ENCODE assay signal across 17 cellular contexts in genomic region chr1:116770625-116771024, GRCh38. TPM values are rescaled to one million over a fixed set of nuclear protein-coding genes. Genes with fewer than 3 reads are reported as not detected.
DNase-seq lines count a peak whose midpoint lies in the region; ATAC-seq and TF ChIP-seq lines count a peak whose summit lies in the region.
"Had no signal": no experiment of that assay in that cellular context is flagged by ENCODE, and none has a peak within 500 bp of the region (broad histone marks: within the 10 kb centered on the region; RNA-seq: fewer than 3 reads in every experiment).

No MANE protein-coding gene starts in this region.

- ATAC-seq in effector memory CD8-positive, alpha-beta T cell (replicated peaks), result peak; percentile 37

- H3K27me3 Mint-ChIP-seq in CD4-positive, alpha-beta memory T cell, result no peaks in the 10 kb centered on the region
- H3K27me3 Mint-ChIP-seq in activated CD4-positive, alpha-beta memory T cell treated with anti-CD3 and anti-CD28 coated beads for 36 hours, result no peaks in the 10 kb centered on the region
- no peaks in the 10 kb centered on the region for H3K27me3 Mint-ChIP-seq in effector memory CD8-positive, alpha-beta T cell

- CTCF ChIA-PET in CD4-positive, alpha-beta memory T cell (lab: Charles Lee; ENCODE audit: partially characterized antibody), result interaction anchor here (0.9 to 15.3 kb wide), 8 partner anchors 12 to 46 kb away, joined by 4 to 276 read pairs (median 34); partner anchors contain the start of gene CD2
- CTCF ChIA-PET in activated CD4-positive, alpha-beta memory T cell treated with anti-CD3 and anti-CD28 coated beads for 36 hours (lab: Charles Lee), result interaction anchor here (1.2 to 10.8 kb wide), 6 partner anchors 10 to 111 kb away, joined by 4 to 181 read pairs (median 14); partner anchors contain the start of gene CD2
- CTCF ChIA-PET in A673 (lab: Charles Lee), result no interaction called here

- H3K9me3 ChIP-seq in BLaER1 treated with 17β-estradiol and CSF1 and Interleukin-3, amounts not matched to agents 10 nM and 100 nM (replicated peaks in 1 of 11), result peaks cover 25 to 42% (median 33%) of the 10 kb centered on the region in 11 experiments
- no peaks in the 10 kb centered on the region for H3K9me3 ChIP-seq in CD4-positive, alpha-beta memory T cell (ENCODE audit: control insufficient read depth in 1 of 2, low read length in 2 of 2)
- peaks cover 6% of the 10 kb centered on the region for H3K9me3 ChIP-seq in A673 (ENCODE audit: low read depth, low read length, poor library complexity, severe bottlenecking)
- H3K9me3 ChIP-seq: MG63 had no signal

- no peak overlapping the region for H3K4me3 ChIP-seq in BLaER1 treated with 17β-estradiol and CSF1 and Interleukin-3, amounts not matched to agents 10 nM and 100 nM
- H3K4me3 ChIP-seq in CD4-positive, alpha-beta memory T cell (ENCODE audit: low read length in 2 of 2), result peak overlapping the region in 1 of 2 donors; percentile 11
- no peak overlapping the region for H3K4me3 ChIP-seq in A673 (ENCODE audit: low read depth, low read length, poor library complexity, severe bottlenecking)
- H3K4me3 ChIP-seq: MG63, tibial nerve had no signal

- peaks cover 43 to 44% of the 10 kb centered on the region in 2 donors for H3K36me3 Mint-ChIP-seq in CD4-positive, alpha-beta memory T cell
- peaks cover 84% of the 10 kb centered on the region for H3K36me3 Mint-ChIP-seq in activated CD4-positive, alpha-beta memory T cell treated with anti-CD3 and anti-CD28 coated beads for 36 hours
- peaks cover 74% of the 10 kb centered on the region for H3K36me3 Mint-ChIP-seq in effector memory CD8-positive, alpha-beta T cell (ENCODE audit: insufficient read depth)

- peak overlapping the region; percentile 97 to 99 (median 98) for H3K27ac Mint-ChIP-seq in CD4-positive, alpha-beta memory T cell
- H3K27ac Mint-ChIP-seq in activated CD4-positive, alpha-beta memory T cell treated with anti-CD3 and anti-CD28 coated beads for 36 hours, result peak overlapping the region; percentile 99
- peak overlapping the region; percentile 96 to 97 for H3K27ac Mint-ChIP-seq in effector memory CD8-positive, alpha-beta T cell
- H3K27ac Mint-ChIP-seq: H9 had no signal

- peak overlapping the region; percentile 0 to 94 (median 79) for H3K4me3 Mint-ChIP-seq in CD4-positive, alpha-beta memory T cell
- peak overlapping the region; percentile 99 for H3K4me3 Mint-ChIP-seq in activated CD4-positive, alpha-beta memory T cell treated with anti-CD3 and anti-CD28 coated beads for 36 hours
- peak overlapping the region; percentile 64 to 68 for H3K4me3 Mint-ChIP-seq in effector memory CD8-positive, alpha-beta T cell
- H3K4me3 Mint-ChIP-seq: H9 had no signal

- peaks cover 0 to 7% (median 0%) of the 10 kb centered on the region in 11 experiments; a peak in 1 of 22 replicates for H3K36me3 ChIP-seq in BLaER1 treated with 17β-estradiol and CSF1 and Interleukin-3, amounts not matched to agents 10 nM and 100 nM
- H3K36me3 ChIP-seq in CD4-positive, alpha-beta memory T cell (ENCODE audit: insufficient read depth, low read length), result peaks cover 26% of the 10 kb centered on the region
- no peaks in the 10 kb centered on the region for H3K36me3 ChIP-seq in A673 (ENCODE audit: insufficient read depth, low read length, poor library complexity, severe bottlenecking)
- H3K36me3 ChIP-seq: MG63, tibial nerve had no signal

- no peak for TF ChIP-seq CTCF in A673 (conservative IDR thresholded peaks at IDR 0.05; ENCODE audit: low read depth, low read length)

- intact Hi-C loops in CD4-positive, alpha-beta memory T cell (cut with micrococcal nuclease), result loop anchor here (1.0 kb wide), 1 partner anchor 8 kb away; no protein-coding TSS in a partner anchor
- intact Hi-C loops in activated CD4-positive, alpha-beta memory T cell treated with anti-CD3 and anti-CD28 coated beads for 36 hours (cut with micrococcal nuclease), result no loop called here
- intact Hi-C loops in A673 (cut with micrococcal nuclease; ENCODE audit: unreplicated experiment), result no loop called here

- no TSS peak for BruUV-seq in A673 (replicated peaks; lab: Mats Ljungman, UMichigan)

- DNase-seq in CD4-positive, alpha-beta memory T cell, result peak in 2 of 5 donors; percentile 42 to 62
- DNase-seq in activated CD4-positive, alpha-beta memory T cell treated with anti-CD3 and anti-CD28 coated beads for 36 hours, result peak; percentile 47
- DNase-seq in effector memory CD8-positive, alpha-beta T cell, result no peak
- no peak for DNase-seq in A673 (ENCODE audit: low spot score)
- no peak for DNase-seq in COLO829 (ENCODE audit: low spot score)
- DNase-seq in NCI-H2196 (lab: John Stamatoyannopoulos, UW; ENCODE audit: unreplicated experiment), result no peak
- DNase-seq: DMS79, H9, MG63, NCI-H1694, NCI-H510A treated with DMSO at 0.1 percent for 48 hours, T-helper 9 cell had no signal

- peaks cover 24 to 44% (median 36%) of the 10 kb centered on the region in 10 experiments for H3K4me1 ChIP-seq in BLaER1 treated with 17β-estradiol and CSF1 and Interleukin-3, amounts not matched to agents 10 nM and 100 nM
- H3K4me1 ChIP-seq in CD4-positive, alpha-beta memory T cell (ENCODE audit: insufficient read depth, low read length), result peaks cover 77% of the 10 kb centered on the region
- H3K4me1 ChIP-seq in A673 (ENCODE audit: insufficient read depth, low read length, poor library complexity, severe bottlenecking), result no peaks in the 10 kb centered on the region
- H3K4me1 ChIP-seq: tibial nerve had no signal

- H3K27ac ChIP-seq in BLaER1 treated with 17β-estradiol and CSF1 and Interleukin-3, amounts not matched to agents 10 nM and 100 nM, result no peak overlapping the region
- peak overlapping the region; percentile 88 for H3K27ac ChIP-seq in CD4-positive, alpha-beta memory T cell (ENCODE audit: low read depth, low read length)
- H3K27ac ChIP-seq in A673 (ENCODE audit: low read depth, low read length, poor library complexity, severe bottlenecking), result no peak overlapping the region
- H3K27ac ChIP-seq: tibial nerve had no signal

- peaks cover 66 to 80% (median 72%) of the 10 kb centered on the region in 4 donors for H3K4me1 Mint-ChIP-seq in CD4-positive, alpha-beta memory T cell
- H3K4me1 Mint-ChIP-seq in activated CD4-positive, alpha-beta memory T cell treated with anti-CD3 and anti-CD28 coated beads for 36 hours (ENCODE audit: low read depth), result peaks cover 85% of the 10 kb centered on the region
- H3K4me1 Mint-ChIP-seq in effector memory CD8-positive, alpha-beta T cell (ENCODE audit: low read depth in 2 of 2), result peaks cover 62 to 75% of the 10 kb centered on the region in 2 donors

- POLR2A ChIA-PET in CD4-positive, alpha-beta memory T cell (lab: Charles Lee; ENCODE audit: partially characterized antibody), result interaction anchor here (0.7 to 33.0 kb wide), 14 partner anchors 8 to 643 kb away, joined by 3 to 1832 read pairs (median 9); partner anchors contain the start of genes CD2 and TTF2
- POLR2A ChIA-PET in activated CD4-positive, alpha-beta memory T cell treated with anti-CD3 and anti-CD28 coated beads for 36 hours (lab: Charles Lee), result interaction anchor here (0.5 to 19.5 kb wide), 11 partner anchors 8 to 292 kb away, joined by 3 to 1099 read pairs (median 57); partner anchors contain the start of genes CD2 and TTF2
- POLR2A ChIA-PET in A673 (lab: Charles Lee; ENCODE audit: low non-redundant PET), result no interaction called here

- H3K4me2 ChIP-seq in BLaER1 treated with 17β-estradiol and CSF1 and Interleukin-3, amounts not matched to agents 10 nM and 100 nM, result peak overlapping the region; percentile 66 to 91 (median 76)

- peaks cover 0 to 25% (median 0%) of the 10 kb centered on the region in 11 experiments; a peak in 5 of 22 replicates for H3K27me3 ChIP-seq in BLaER1 treated with 17β-estradiol and CSF1 and Interleukin-3, amounts not matched to agents 10 nM and 100 nM
- H3K27me3 ChIP-seq in CD4-positive, alpha-beta memory T cell (ENCODE audit: insufficient read depth, low read length), result no peaks in the 10 kb centered on the region
- H3K27me3 ChIP-seq in A673 (replicated peaks; ENCODE audit: insufficient read depth, low read depth, low read length, poor library complexity), result peaks cover 5% of the 10 kb centered on the region
- H3K27me3 ChIP-seq: tibial nerve had no signal

- no peak overlapping the region for H3K9ac ChIP-seq in BLaER1 treated with 17β-estradiol and CSF1 and Interleukin-3, amounts not matched to agents 10 nM and 100 nM

- peaks cover 0 to 4% (median 0%) of the 10 kb centered on the region in 8 donors for H3K9me3 Mint-ChIP-seq in CD4-positive, alpha-beta memory T cell
- H3K9me3 Mint-ChIP-seq in activated CD4-positive, alpha-beta memory T cell treated with anti-CD3 and anti-CD28 coated beads for 36 hours, result no peaks in the 10 kb centered on the region
- no peaks in the 10 kb centered on the region for H3K9me3 Mint-ChIP-seq in effector memory CD8-positive, alpha-beta T cell

- H4K20me1 ChIP-seq in BLaER1 treated with 17β-estradiol and CSF1 and Interleukin-3, amounts not matched to agents 10 nM and 100 nM, result no peaks in the 10 kb centered on the region

RNA-seq across cellular contexts. Expression of gene CD2, which starts 16.4 kb away (rescaled TPM):
- total RNA-seq in CD4-positive, alpha-beta memory T cell, result 100 to 1,000 TPM; 305 to 316 TPM
- 100 to 1,000 TPM; 409 to 471 TPM for polyA plus RNA-seq in CD4-positive, alpha-beta memory T cell
- 100 to 1,000 TPM; 335 to 355 TPM for total RNA-seq in activated CD4-positive, alpha-beta memory T cell treated with anti-CD3 and anti-CD28 coated beads for 36 hours
- total RNA-seq in A673 (2021), result not detected in 2 replicates
- total RNA-seq: chondrocyte, H9, osteocyte had no signal
- polyA plus RNA-seq: BJ had no signal

Comparison
In these comparisons a context has a peak if more than half of its experiments do, and no peak if none do; other contexts are left out.
1. RNA of gene CD2, which starts 16.4 kb away (total RNA-seq): 335 to 355 TPM in activated CD4-positive, alpha-beta memory T cell treated with anti-CD3 and anti-CD28 coated beads for 36 hours and 305 to 316 TPM in CD4-positive, alpha-beta memory T cell; not detected in A673; every median in the first group is over 100 times any median in the second.
2. Peak in every context shown above with its lines, with median percentiles within 50 percentile points of each other: H3K27ac Mint-ChIP-seq and H3K4me3 Mint-ChIP-seq.